21 cellular contexts compared by ENCODE assay signal in genomic region chr21:41482321-41482720, GRCh38. TPM values are rescaled to one million over a fixed set of nuclear protein-coding genes. Genes with fewer than 3 reads are reported as not detected.
A peak's percentile ranks its signal among the peaks of the same experiment; 100 is the strongest.
DNase-seq lines count a peak whose midpoint lies in the region; ATAC-seq and TF ChIP-seq lines count a peak whose summit lies in the region.
"Had no signal": no experiment of that assay in that cellular context is flagged by ENCODE, and none has a peak within 500 bp of the region (broad histone marks: within the 10 kb centered on the region; RNA-seq: fewer than 3 reads in every experiment).

No MANE protein-coding gene starts in this region.

- H3K79me2 ChIP-seq in Karpas-422 (ENCODE audit: low read length), result no peaks in the 10 kb centered on the region

- H3K9ac ChIP-seq in Karpas-422 (ENCODE audit: low read length), result no peak overlapping the region

- no peak overlapping the region for H2AFZ ChIP-seq in Karpas-422 (ENCODE audit: low read length)

- H3K4me1 ChIP-seq in Karpas-422 (ENCODE audit: low read length), result no peaks in the 10 kb centered on the region

- TF ChIP-seq CTCF in fibroblast of mammary gland (conservative IDR thresholded peaks at IDR 0.05; ENCODE audit: control insufficient read depth, insufficient read depth, low read depth, low read length), result no peak

- intact Hi-C loops in sciatic nerve (cut with DNase I), result no loop called here

- H3K4me3 ChIP-seq in fibroblast of mammary gland (ENCODE audit: control insufficient read depth, low read depth, low read length) (no peak overlapping the region), Karpas-422 (ENCODE audit: low read length) (no peak overlapping the region)
- H3K4me3 ChIP-seq: breast epithelium, heart right ventricle, right lobe of liver, thoracic aorta had no signal

- DNase-seq in A172 (ENCODE audit: low spot score), result peak; percentile 52
- DNase-seq in Daoy (ENCODE audit: low read depth), result peak; percentile 83
- DNase-seq in SK-MEL-5 (ENCODE audit: low read depth, low spot score), result peak; percentile 10
- peak; percentile 70 for DNase-seq in fibroblast of mammary gland (ENCODE audit: low read depth)
- DNase-seq in activated CD4-positive, alpha-beta T cell treated with anti-CD3 and anti-CD28 coated beads for 1 hour, result no peak
- no peak for DNase-seq in Karpas-422
- DNase-seq in sciatic nerve (ENCODE audit: low spot score), result no peak
- DNase-seq: activated CD4-positive, alpha-beta T cell treated with anti-CD3 and anti-CD28 coated beads for 48 hours; activated naive CD4-positive, alpha-beta T cell; heart right ventricle; kidney; NCI-H2227 treated with DMSO at 0.1 percent for 48 hours; right lobe of liver; stimulated activated CD4-positive, alpha-beta T cell treated with anti-CD3 and anti-CD28 coated beads, Interleukin-4, amount 100 ng/mL, for 24 hours; stimulated activated CD8-positive, alpha-beta memory T cell treated with anti-CD3 and anti-CD28 coated beads, Interleukin-4, amount 100 ng/mL, for 48 hours had no signal

- in situ Hi-C loops in SK-MEL-5 (cut with HindIII; ENCODE audit: low pct_unique_long_range_greater_than_20kb, low sequenced_read_pairs), result no loop called here

- H3K4me2 ChIP-seq in Karpas-422 (ENCODE audit: low read depth, low read length, poor library complexity, severe bottlenecking), result no peak overlapping the region

- no peaks in the 10 kb centered on the region for H3K27me3 ChIP-seq in Karpas-422 (ENCODE audit: low read length)
- H3K27me3 ChIP-seq: breast epithelium, right lobe of liver had no signal

- no peak overlapping the region for H3K27ac ChIP-seq in Karpas-422 (ENCODE audit: low read length)
- H3K27ac ChIP-seq: breast epithelium, heart right ventricle, neutrophil, right lobe of liver, thoracic aorta had no signal

- ATAC-seq in sciatic nerve (no peak), HG02870 (IDR thresholded peaks at IDR 0.05; ENCODE audit: unreplicated experiment) (no peak)
- ATAC-seq: HCT116, heart right ventricle, HepG2, right lobe of liver had no signal

- H3K36me3 ChIP-seq in Karpas-422 (ENCODE audit: insufficient read depth, low read length), result no peaks in the 10 kb centered on the region
- H3K36me3 ChIP-seq: breast epithelium, heart right ventricle, neutrophil, thoracic aorta had no signal

- no peaks in the 10 kb centered on the region for H3K9me3 ChIP-seq in Karpas-422 (ENCODE audit: low read length)
- H3K9me3 ChIP-seq: breast epithelium, heart right ventricle, neutrophil, right lobe of liver, thoracic aorta had no signal

- 0 out of 2 replicates have a peak, but pooled peaks cover 3% of the 10 kb centered on the region for H4K20me1 ChIP-seq in Karpas-422 (ENCODE audit: insufficient read depth, low read depth, low read length)

- H3K9me2 ChIP-seq in Karpas-422 (replicated peaks; ENCODE audit: insufficient read depth, low read length), result no peaks in the 10 kb centered on the region

RNA-seq across cellular contexts. Expression of gene TMPRSS2, which starts 25.6 kb away (rescaled TPM):
- total RNA-seq in A172 (2014; rRNA removed; shearing (Covaris generic)), result 0.05 TPM in 1 of 2 replicates, not detected in the other
- total RNA-seq in Daoy (2014; rRNA removed; shearing (Covaris generic)), result 7.3 and 9.0 TPM in 2 replicates
- total RNA-seq in SK-MEL-5 (2014; rRNA removed; shearing (Covaris generic)), result not detected in 2 replicates
- polyA plus RNA-seq in SK-MEL-5 (2015; cell fraction: cytosol; rRNA removed), result 0.11 TPM in 1 of 2 replicates, not detected in the other
- polyA plus RNA-seq in SK-MEL-5 (2015; cell fraction: nucleus; rRNA removed), result not detected in 2 replicates
- not detected in 2 replicates for total RNA-seq in Karpas-422 (2014; rRNA removed; shearing (Covaris generic); ENCODE audit: low replicate concordance)
- total RNA-seq in sciatic nerve, result 0.49 TPM
- total RNA-seq: heart right ventricle had no signal

RNA-seq across cellular contexts. Expression of gene MX1, which starts 56.3 kb away (rescaled TPM):
- total RNA-seq in A172 (2014; rRNA removed; shearing (Covaris generic)), result 10.1 and 11.4 TPM in 2 replicates
- total RNA-seq in Daoy (2014; rRNA removed; shearing (Covaris generic)), result 38.7 and 84.1 TPM in 2 replicates
- 2.4 and 3.6 TPM in 2 replicates for total RNA-seq in SK-MEL-5 (2014; rRNA removed; shearing (Covaris generic))
- 0.85 and 1.8 TPM in 2 replicates for polyA plus RNA-seq in SK-MEL-5 (2015; cell fraction: cytosol; rRNA removed)
- 3.0 and 3.6 TPM in 2 replicates for polyA plus RNA-seq in SK-MEL-5 (2015; cell fraction: nucleus; rRNA removed)
- total RNA-seq in Karpas-422 (2014; rRNA removed; shearing (Covaris generic); ENCODE audit: low replicate concordance), result 90.0 and 108 TPM in 2 replicates
- total RNA-seq in sciatic nerve, result 28.6 TPM

Comparison
In these comparisons a context has a peak if more than half of its experiments do, and no peak if none do; other contexts are left out.
1. DNase-seq: peak in A172 (single experiment), Daoy (single experiment), SK-MEL-5 (single experiment) and fibroblast of mammary gland (single experiment); none in activated CD4-positive, alpha-beta T cell treated with anti-CD3 and anti-CD28 coated beads for 1 hour (single experiment), Karpas-422 (single experiment) and sciatic nerve (single experiment).